8 cellular contexts compared by ENCODE assay signal in the genomic region with DNA sequence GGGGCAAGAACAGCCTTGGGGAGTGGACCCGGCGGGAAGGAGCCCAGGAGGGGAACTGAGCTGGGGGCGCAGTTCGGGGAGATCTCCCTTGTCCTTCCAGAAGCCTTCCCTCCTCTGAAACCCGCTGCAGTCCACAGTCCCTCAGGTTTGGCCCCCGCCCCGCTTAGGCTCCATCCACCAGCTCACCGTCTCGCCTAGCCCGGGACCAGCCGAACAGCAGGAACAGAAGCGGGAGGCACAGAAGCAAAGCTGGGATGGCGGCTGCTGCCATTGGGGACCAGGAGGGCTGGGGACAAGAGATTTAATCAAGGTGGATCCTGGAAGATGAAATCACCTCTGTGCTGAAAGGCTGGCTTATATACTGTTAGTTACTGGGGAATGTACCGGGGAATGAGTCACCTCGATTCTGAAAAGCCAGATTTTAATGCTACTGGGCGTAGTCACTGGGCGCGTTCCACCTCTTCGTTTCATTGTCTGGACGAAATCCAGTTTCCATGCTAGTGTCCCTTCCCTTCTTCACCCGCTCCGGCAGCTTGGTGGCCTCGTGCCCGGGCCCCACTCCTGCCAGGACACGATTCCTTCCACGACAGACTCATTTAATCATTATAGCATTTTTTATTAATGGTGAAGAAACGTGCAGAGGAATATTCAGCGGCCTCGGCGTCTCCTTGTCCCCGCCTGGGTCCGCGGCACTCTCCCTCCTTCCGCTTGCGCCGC. TPM values are rescaled to one million over a fixed set of nuclear protein-coding genes. Genes with fewer than 3 reads are reported as not detected.
DNase-seq lines count a peak whose midpoint lies in the region; ATAC-seq and TF ChIP-seq lines count a peak whose summit lies in the region.
"Had no signal": no experiment of that assay in that cellular context is flagged by ENCODE, and none has a peak within 500 bp of the region (broad histone marks: within the 10 kb centered on the region; RNA-seq: fewer than 3 reads in every experiment).

A gene with protein sequence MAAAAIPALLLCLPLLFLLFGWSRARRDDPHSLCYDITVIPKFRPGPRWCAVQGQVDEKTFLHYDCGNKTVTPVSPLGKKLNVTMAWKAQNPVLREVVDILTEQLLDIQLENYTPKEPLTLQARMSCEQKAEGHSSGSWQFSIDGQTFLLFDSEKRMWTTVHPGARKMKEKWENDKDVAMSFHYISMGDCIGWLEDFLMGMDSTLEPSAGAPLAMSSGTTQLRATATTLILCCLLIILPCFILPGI (minus strand): TSS at position 332 of the 717 bp plus-strand sequence. CDS start 61 bp downstream, at position 271.

- CTCF ChIA-PET in SK-N-SH (lab: Yijun Ruan, JAX) (no interaction called here), OCI-LY7 (lab: Charles Lee; ENCODE audit: unreplicated experiment) (no interaction called here)

- H3K36me3 ChIP-seq in GM23338 (ENCODE audit: insufficient read depth) (no peaks in the 10 kb centered on the region), SK-N-SH (replicated peaks in 1 of 2; ENCODE audit: control insufficient read depth in 1 of 2, insufficient read depth in 2 of 2, low read length in 1 of 2) (no peaks in the 10 kb centered on the region), OCI-LY7 (ENCODE audit: insufficient read depth, low read length) (no peaks in the 10 kb centered on the region)

- TF ChIP-seq CTCF in GM23338 (conservative IDR thresholded peaks at IDR 0.05; ENCODE audit: low read depth in 2 of 2) (no peak), SK-N-SH (IDR thresholded peaks at IDR 0.05) (no peak), fibroblast of villous mesenchyme (IDR thresholded peaks at IDR 0.05; ENCODE audit: insufficient read depth, low read depth, low read length) (no peak), OCI-LY7 (conservative IDR thresholded peaks at IDR 0.05; ENCODE audit: low read length) (no peak), type B pancreatic cell (conservative IDR thresholded peaks at IDR 0.05) (no peak)

- intact Hi-C loops in OCI-LY7 (cut with micrococcal nuclease; ENCODE audit: unreplicated experiment) = no loop called here

- H3K27me3 ChIP-seq in GM23338 (ENCODE audit: insufficient read depth) (peaks cover 60% of the 10 kb centered on the region), SK-N-SH (ENCODE audit: insufficient read depth) (peaks cover 38% of the 10 kb centered on the region)

- H3K27me3 Mint-ChIP-seq in GM23338 (ENCODE audit: insufficient read depth, low read depth, poor library complexity) (peaks cover 31% of the 10 kb centered on the region), type B pancreatic cell (peaks cover 53% of the 10 kb centered on the region)

- H3K9me3 Mint-ChIP-seq in GM23338 = no peaks in the 10 kb centered on the region
- no peaks in the 10 kb centered on the region for H3K9me3 Mint-ChIP-seq in type B pancreatic cell

- H3K4me1 Mint-ChIP-seq in GM23338 (peaks cover 9% of the 10 kb centered on the region; the same call in 2 of the 3 replicates), type B pancreatic cell (ENCODE audit: unreplicated experiment) (no peaks in the 10 kb centered on the region)

- no peak within 1 kb of the TSS for H3K27ac ChIP-seq in GM23338 (ENCODE audit: low read depth)
- no peak within 1 kb of the TSS for H3K27ac ChIP-seq in SK-N-SH (ENCODE audit: low read depth in 2 of 2, low read length in 1 of 2)
- no peak within 1 kb of the TSS for H3K27ac ChIP-seq in OCI-LY7 (ENCODE audit: low read depth, low read length, poor library complexity, severe bottlenecking)

- H3K4me3 Mint-ChIP-seq in GM23338 (peak within 1 kb of the TSS; percentile 68; the same call in 2 of the 3 replicates), type B pancreatic cell (no peak within 1 kb of the TSS)

- BruUV-seq in OCI-LY7 (replicated peaks; lab: Mats Ljungman, UMichigan) = no TSS peak

- DNase-seq in GM23338 (ENCODE audit: low spot score) (peak; percentile 43), SK-N-SH (no peak), fibroblast of villous mesenchyme (ENCODE audit: low read depth) (peak; percentile 24), skeletal muscle cell (ENCODE audit: low read depth) (peak; percentile 7), OCI-LY7 (ENCODE audit: low spot score) (no peak), type B pancreatic cell (ENCODE audit: extremely low spot score, unreplicated experiment) (no peak)

- peak within 1 kb of the TSS; percentile 99 for H2AFZ ChIP-seq in GM23338
- H2AFZ ChIP-seq in SK-N-SH (ENCODE audit: low read depth) = no peak within 1 kb of the TSS
- H2AFZ ChIP-seq in OCI-LY7 (ENCODE audit: low read length) = no peak within 1 kb of the TSS

- WGBS in SK-N-SH (ENCODE audit: low lambda C conversion rate) = 10% methylated on average over 18 of the region's 36 CpGs

- peaks cover 10% of the 10 kb centered on the region for H3K4me1 ChIP-seq in GM23338 (ENCODE audit: insufficient read depth)
- no peaks in the 10 kb centered on the region; a peak in 1 of 4 replicates for H3K4me1 ChIP-seq in SK-N-SH (ENCODE audit: control insufficient read depth in 1 of 2, insufficient read depth in 2 of 2, low read depth in 1 of 2, low read length in 1 of 2)
- peaks cover 12% of the 10 kb centered on the region for H3K4me1 ChIP-seq in OCI-LY7 (ENCODE audit: insufficient read depth, low read length, poor library complexity, severe bottlenecking)

- ATAC-seq in GM23338 = peak; percentile 48
- ATAC-seq in GM19035 (IDR thresholded peaks at IDR 0.05; ENCODE audit: unreplicated experiment) = no peak

- H3K79me2 ChIP-seq in GM23338 (replicated peaks; ENCODE audit: insufficient read depth) (no peaks in the 10 kb centered on the region), SK-N-SH (ENCODE audit: insufficient read depth) (no peaks in the 10 kb centered on the region), OCI-LY7 (ENCODE audit: insufficient read depth, low read depth, low read length) (no peaks in the 10 kb centered on the region)

- H3K4me2 ChIP-seq in GM23338 (peak within 1 kb of the TSS; percentile 85), SK-N-SH (peak within 1 kb of the TSS; percentile 55), OCI-LY7 (ENCODE audit: low read length) (no peak within 1 kb of the TSS)

- H3K9me2 ChIP-seq in GM23338 (ENCODE audit: insufficient read depth) (no peaks in the 10 kb centered on the region), SK-N-SH (no peaks in the 10 kb centered on the region), OCI-LY7 (ENCODE audit: insufficient read depth, low read length) (no peaks in the 10 kb centered on the region)

- no peaks in the 10 kb centered on the region for H4K20me1 ChIP-seq in GM23338 (replicated peaks; ENCODE audit: insufficient read depth)
- no peaks in the 10 kb centered on the region for H4K20me1 ChIP-seq in SK-N-SH (ENCODE audit: insufficient read depth)
- no peaks in the 10 kb centered on the region for H4K20me1 ChIP-seq in OCI-LY7 (ENCODE audit: insufficient read depth, low read length)

- no peak for TF ChIP-seq EP300 in SK-N-SH (IDR thresholded peaks at IDR 0.05; ENCODE audit: borderline replicate concordance in 1 of 2, low read depth in 1 of 2, low read length in 1 of 2)

- H3K4me3 ChIP-seq in GM23338 = peak within 1 kb of the TSS; percentile 62
- H3K4me3 ChIP-seq in SK-N-SH (ENCODE audit: low read depth in 2 of 2, low read length in 1 of 2) = 0 out of 4 replicates have a peak within 1 kb of the TSS, but pooled peaks of 1 of the 2 experiments have one; percentile 26
- H3K4me3 ChIP-seq in fibroblast of villous mesenchyme (ENCODE audit: low read depth, low read length) = no peak within 1 kb of the TSS
- peak within 1 kb of the TSS; percentile 36 for H3K4me3 ChIP-seq in skeletal muscle cell (ENCODE audit: low read depth, low read length)
- no peak within 1 kb of the TSS for H3K4me3 ChIP-seq in OCI-LY7 (ENCODE audit: low read depth, low read length, poor library complexity, severe bottlenecking)

- TF ChIP-seq RAD21 in SK-N-SH (IDR thresholded peaks at IDR 0.05; ENCODE audit: low read length) = no peak

- H3K36me3 Mint-ChIP-seq in GM23338 (ENCODE audit: low read depth) = no peaks in the 10 kb centered on the region
- no peaks in the 10 kb centered on the region for H3K36me3 Mint-ChIP-seq in type B pancreatic cell

- no peaks in the 10 kb centered on the region for H3F3A ChIP-seq in GM23338 (replicated peaks; ENCODE audit: low read depth)
- H3F3A ChIP-seq in SK-N-SH (replicated peaks; ENCODE audit: insufficient read depth) = no peaks in the 10 kb centered on the region

- no peak within 1 kb of the TSS for H3K27ac Mint-ChIP-seq in GM23338
- no peak within 1 kb of the TSS for H3K27ac Mint-ChIP-seq in type B pancreatic cell

- H3K9me3 ChIP-seq in SK-N-SH (no peaks in the 10 kb centered on the region), OCI-LY7 (ENCODE audit: low read length) (no peaks in the 10 kb centered on the region)

- H3K9ac ChIP-seq in SK-N-SH = no peak within 1 kb of the TSS

- POLR2A ChIA-PET in SK-N-SH (lab: Yijun Ruan, JAX) (no interaction called here), OCI-LY7 (lab: Charles Lee) (interaction anchor here (0.6 kb wide), 1 partner anchor 30 kb away, joined by 3 read pairs; no protein-coding TSS in a partner anchor)

TF ChIP-seq in GM23338, 12 proteins besides CTCF, POLR2A, EP300 and RAD21 (continues in another document):
- TF ChIP-seq EZH2phosphoT487 (IDR thresholded peaks at IDR 0.05; ENCODE audit: unreplicated experiment) = peak; percentile 40

TF ChIP-seq in SK-N-SH, 30 proteins besides CTCF, POLR2A, EP300 and RAD21 (continues in another document):
- peak; percentile 42; the same call in 1 of the 2 replicates for TF ChIP-seq FOSL2 (IDR thresholded peaks at IDR 0.05; ENCODE audit: borderline replicate concordance, low read depth)

RNA-seq across cellular contexts. Expression of the gene that starts here (rescaled TPM):
- total RNA-seq in GM23338 (2014; rRNA removed; shearing (Covaris generic)) = not detected in 2 replicates
- polyA plus RNA-seq in GM23338 (2016; fragmentation: Nextera tagmentation; extraction: Ambion mirVana) (not detected in 2 replicates), SK-N-SH (2012; rRNA removed) (not detected in 2 replicates)
- not detected in 2 replicates for polyA plus RNA-seq in SK-N-SH (2012; cell fraction: cytosol; rRNA removed)
- 0.05 TPM in 1 of 2 replicates, not detected in the other for polyA plus RNA-seq in SK-N-SH (2012; cell fraction: nucleus; rRNA removed)
- total RNA-seq in fibroblast of villous mesenchyme (not detected in 2 replicates), OCI-LY7 (2022) (not detected in 2 replicates), type B pancreatic cell (ENCODE audit: low replicate concordance) (not detected in 2 replicates)
- not detected in 2 replicates for total RNA-seq in OCI-LY7 (2014; rRNA removed; shearing (Covaris generic))
- total RNA-seq: myocyte had no signal

Comparison
In these comparisons a context has a peak if more than half of its experiments do, and no peak if none do; other contexts are left out.
1. Peak in DNase-seq, ATAC-seq, H3K4me3 ChIP-seq and H3K4me2 ChIP-seq in GM23338; RNA of the gene not detected or under 1 TPM.
2. Peak in DNase-seq in fibroblast of villous mesenchyme; RNA of the gene not detected or under 1 TPM.